In the genomic region with DNA sequence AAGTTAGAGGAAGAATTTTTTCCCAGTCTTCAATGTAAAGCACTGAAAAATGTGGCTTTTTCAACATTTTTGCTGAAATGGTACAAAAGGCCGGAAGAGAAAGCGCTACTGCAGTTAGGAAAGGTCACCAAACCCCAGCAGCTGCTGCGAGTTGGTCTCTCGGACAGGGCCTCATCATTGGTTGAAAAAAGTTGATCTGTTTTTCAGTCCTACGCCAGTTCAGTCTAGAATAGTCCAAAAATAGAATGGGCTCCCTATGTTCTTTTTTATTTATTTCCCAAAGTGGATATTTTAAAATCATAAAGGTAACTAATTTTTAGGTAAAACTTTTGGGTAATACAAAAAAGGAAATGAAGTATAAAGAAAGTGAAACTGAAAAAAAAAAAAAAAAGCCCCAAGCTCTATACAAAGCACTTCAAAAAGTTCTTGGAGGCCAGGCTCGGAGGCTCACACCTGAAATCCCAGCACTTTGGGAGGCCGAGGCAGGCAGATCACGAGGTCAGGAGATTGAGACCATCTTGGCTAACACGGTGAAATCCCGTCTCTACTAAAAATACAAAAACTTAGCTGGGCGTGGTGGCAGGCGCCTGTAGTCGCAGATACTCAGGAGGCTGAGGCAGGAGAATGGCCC, we compare ENCODE assay signal across 1 cellular context.
TF ChIP-seq lines count a peak whose summit lies in the region.

No MANE protein-coding gene starts in this region.

TF ChIP-seq in SK-N-SH treated with all-trans-retinoic acid at 6 μM for 48 hours, 23 proteins besides CTCF, POLR2A, EP300 and RAD21:
- TF ChIP-seq ISL1 (CRISPR knock-in tag; IDR thresholded peaks at IDR 0.05) (no peak), ZNF8 (CRISPR knock-in tag; IDR thresholded peaks at IDR 0.05) (no peak), ARNTL (CRISPR knock-in tag; IDR thresholded peaks at IDR 0.05; ENCODE audit: borderline replicate concordance, low read depth) (no peak), SNAI2 (CRISPR knock-in tag; IDR thresholded peaks at IDR 0.05) (no peak), TOX (CRISPR knock-in tag; IDR thresholded peaks at IDR 0.05; ENCODE audit: borderline replicate concordance) (no peak), ZNF565 (CRISPR knock-in tag; conservative IDR thresholded peaks at IDR 0.05; ENCODE audit: low read depth) (no peak), PPARA (CRISPR knock-in tag; IDR thresholded peaks at IDR 0.05; ENCODE audit: borderline replicate concordance) (no peak), ZC3H10 (CRISPR knock-in tag; IDR thresholded peaks at IDR 0.05) (no peak), ZFP30 (CRISPR knock-in tag; IDR thresholded peaks at IDR 0.05) (no peak), BACH2 (CRISPR knock-in tag; IDR thresholded peaks at IDR 0.05; ENCODE audit: borderline replicate concordance) (no peak), ZFP3 (CRISPR knock-in tag; IDR thresholded peaks at IDR 0.05) (no peak), GLIS3 (CRISPR knock-in tag; IDR thresholded peaks at IDR 0.05) (no peak), TCF4 (CRISPR knock-in tag; IDR thresholded peaks at IDR 0.05; ENCODE audit: borderline replicate concordance) (no peak), ESRRG (CRISPR knock-in tag; IDR thresholded peaks at IDR 0.05) (no peak), CSDC2 (CRISPR knock-in tag; IDR thresholded peaks at IDR 0.05) (no peak)
- TF ChIP-seq, protein P1, sequence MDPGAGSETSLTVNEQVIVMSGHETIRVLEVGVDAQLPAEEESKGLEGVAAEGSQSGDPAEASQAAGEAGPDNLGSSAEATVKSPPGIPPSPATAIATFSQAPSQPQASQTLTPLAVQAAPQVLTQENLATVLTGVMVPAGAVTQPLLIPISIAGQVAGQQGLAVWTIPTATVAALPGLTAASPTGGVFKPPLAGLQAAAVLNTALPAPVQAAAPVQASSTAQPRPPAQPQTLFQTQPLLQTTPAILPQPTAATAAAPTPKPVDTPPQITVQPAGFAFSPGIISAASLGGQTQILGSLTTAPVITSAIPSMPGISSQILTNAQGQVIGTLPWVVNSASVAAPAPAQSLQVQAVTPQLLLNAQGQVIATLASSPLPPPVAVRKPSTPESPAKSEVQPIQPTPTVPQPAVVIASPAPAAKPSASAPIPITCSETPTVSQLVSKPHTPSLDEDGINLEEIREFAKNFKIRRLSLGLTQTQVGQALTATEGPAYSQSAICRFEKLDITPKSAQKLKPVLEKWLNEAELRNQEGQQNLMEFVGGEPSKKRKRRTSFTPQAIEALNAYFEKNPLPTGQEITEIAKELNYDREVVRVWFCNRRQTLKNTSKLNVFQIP (CRISPR knock-in tag; IDR thresholded peaks at IDR 0.05; ENCODE audit: borderline replicate concordance, low read depth): no peak
- TF ChIP-seq, protein P2, sequence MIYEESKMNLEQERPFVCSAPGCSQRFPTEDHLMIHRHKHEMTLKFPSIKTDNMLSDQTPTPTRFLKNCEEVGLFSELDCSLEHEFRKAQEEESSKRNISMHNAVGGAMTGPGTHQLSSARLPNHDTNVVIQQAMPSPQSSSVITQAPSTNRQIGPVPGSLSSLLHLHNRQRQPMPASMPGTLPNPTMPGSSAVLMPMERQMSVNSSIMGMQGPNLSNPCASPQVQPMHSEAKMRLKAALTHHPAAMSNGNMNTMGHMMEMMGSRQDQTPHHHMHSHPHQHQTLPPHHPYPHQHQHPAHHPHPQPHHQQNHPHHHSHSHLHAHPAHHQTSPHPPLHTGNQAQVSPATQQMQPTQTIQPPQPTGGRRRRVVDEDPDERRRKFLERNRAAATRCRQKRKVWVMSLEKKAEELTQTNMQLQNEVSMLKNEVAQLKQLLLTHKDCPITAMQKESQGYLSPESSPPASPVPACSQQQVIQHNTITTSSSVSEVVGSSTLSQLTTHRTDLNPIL (CRISPR knock-in tag; IDR thresholded peaks at IDR 0.05; ENCODE audit: low read depth): no peak
- TF ChIP-seq, protein P3, sequence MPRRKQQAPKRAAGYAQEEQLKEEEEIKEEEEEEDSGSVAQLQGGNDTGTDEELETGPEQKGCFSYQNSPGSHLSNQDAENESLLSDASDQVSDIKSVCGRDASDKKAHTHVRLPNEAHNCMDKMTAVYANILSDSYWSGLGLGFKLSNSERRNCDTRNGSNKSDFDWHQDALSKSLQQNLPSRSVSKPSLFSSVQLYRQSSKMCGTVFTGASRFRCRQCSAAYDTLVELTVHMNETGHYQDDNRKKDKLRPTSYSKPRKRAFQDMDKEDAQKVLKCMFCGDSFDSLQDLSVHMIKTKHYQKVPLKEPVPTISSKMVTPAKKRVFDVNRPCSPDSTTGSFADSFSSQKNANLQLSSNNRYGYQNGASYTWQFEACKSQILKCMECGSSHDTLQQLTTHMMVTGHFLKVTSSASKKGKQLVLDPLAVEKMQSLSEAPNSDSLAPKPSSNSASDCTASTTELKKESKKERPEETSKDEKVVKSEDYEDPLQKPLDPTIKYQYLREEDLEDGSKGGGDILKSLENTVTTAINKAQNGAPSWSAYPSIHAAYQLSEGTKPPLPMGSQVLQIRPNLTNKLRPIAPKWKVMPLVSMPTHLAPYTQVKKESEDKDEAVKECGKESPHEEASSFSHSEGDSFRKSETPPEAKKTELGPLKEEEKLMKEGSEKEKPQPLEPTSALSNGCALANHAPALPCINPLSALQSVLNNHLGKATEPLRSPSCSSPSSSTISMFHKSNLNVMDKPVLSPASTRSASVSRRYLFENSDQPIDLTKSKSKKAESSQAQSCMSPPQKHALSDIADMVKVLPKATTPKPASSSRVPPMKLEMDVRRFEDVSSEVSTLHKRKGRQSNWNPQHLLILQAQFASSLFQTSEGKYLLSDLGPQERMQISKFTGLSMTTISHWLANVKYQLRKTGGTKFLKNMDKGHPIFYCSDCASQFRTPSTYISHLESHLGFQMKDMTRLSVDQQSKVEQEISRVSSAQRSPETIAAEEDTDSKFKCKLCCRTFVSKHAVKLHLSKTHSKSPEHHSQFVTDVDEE (CRISPR knock-in tag; IDR thresholded peaks at IDR 0.05): no peak
- TF ChIP-seq, protein P4, sequence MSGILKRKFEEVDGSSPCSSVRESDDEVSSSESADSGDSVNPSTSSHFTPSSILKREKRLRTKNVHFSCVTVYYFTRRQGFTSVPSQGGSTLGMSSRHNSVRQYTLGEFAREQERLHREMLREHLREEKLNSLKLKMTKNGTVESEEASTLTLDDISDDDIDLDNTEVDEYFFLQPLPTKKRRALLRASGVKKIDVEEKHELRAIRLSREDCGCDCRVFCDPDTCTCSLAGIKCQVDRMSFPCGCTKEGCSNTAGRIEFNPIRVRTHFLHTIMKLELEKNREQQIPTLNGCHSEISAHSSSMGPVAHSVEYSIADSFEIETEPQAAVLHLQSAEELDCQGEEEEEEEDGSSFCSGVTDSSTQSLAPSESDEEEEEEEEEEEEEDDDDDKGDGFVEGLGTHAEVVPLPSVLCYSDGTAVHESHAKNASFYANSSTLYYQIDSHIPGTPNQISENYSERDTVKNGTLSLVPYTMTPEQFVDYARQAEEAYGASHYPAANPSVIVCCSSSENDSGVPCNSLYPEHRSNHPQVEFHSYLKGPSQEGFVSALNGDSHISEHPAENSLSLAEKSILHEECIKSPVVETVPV (CRISPR knock-in tag; IDR thresholded peaks at IDR 0.05): no peak
